Comparison of ENCODE assay signal across 1 cellular context in the genomic region with DNA sequence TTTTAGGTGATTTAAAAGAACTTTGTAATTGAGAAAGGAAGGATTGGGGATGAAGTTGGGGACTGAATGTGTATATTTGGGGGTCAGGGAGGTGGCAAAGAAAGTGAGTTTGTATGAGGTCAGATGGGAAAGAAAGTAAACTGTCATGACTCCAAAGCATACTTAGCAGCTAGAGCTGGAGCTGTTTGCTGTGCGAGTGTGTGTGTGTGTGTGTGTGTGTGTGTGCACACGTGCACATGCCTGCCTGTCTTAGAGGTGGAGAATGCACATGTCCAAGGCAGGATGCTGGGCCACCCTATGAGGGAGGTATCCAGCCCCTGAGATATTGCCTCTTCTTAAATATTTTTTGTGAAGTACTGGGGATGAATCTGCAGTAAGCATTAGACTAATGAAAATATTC.
TF ChIP-seq lines count a peak whose summit lies in the region.

No MANE protein-coding gene starts in this region.

TF ChIP-seq in H1, 55 proteins besides CTCF, POLR2A, EP300 and RAD21:
- TF ChIP-seq SP2 (IDR thresholded peaks at IDR 0.05; ENCODE audit: low read length) (no peak), ZNF274 (IDR thresholded peaks at IDR 0.05; ENCODE audit: borderline replicate concordance, extremely low read depth, low read length) (no peak), POLR2AphosphoS5 (IDR thresholded peaks at IDR 0.05; ENCODE audit: low read depth, low read length) (no peak), BRCA1 (IDR thresholded peaks at IDR 0.05; ENCODE audit: low read depth, low read length) (no peak), CREB1 (IDR thresholded peaks at IDR 0.05) (no peak), EGR1 (IDR thresholded peaks at IDR 0.05; ENCODE audit: borderline replicate concordance, low read depth, low read length) (no peak), SIX5 (IDR thresholded peaks at IDR 0.05; ENCODE audit: low read depth, low read length) (no peak), MAX (IDR thresholded peaks at IDR 0.05) (no peak), KDM5A (IDR thresholded peaks at IDR 0.05; ENCODE audit: low read length) (no peak), RBBP5 (IDR thresholded peaks at IDR 0.05; ENCODE audit: borderline replicate concordance, low read depth, low read length) (no peak), BCL11A (IDR thresholded peaks at IDR 0.05; ENCODE audit: low read depth in 2 of 2, low read length in 2 of 2) (no peak), SUZ12 (IDR thresholded peaks at IDR 0.05; ENCODE audit: low read length) (no peak), NANOG (IDR thresholded peaks at IDR 0.05; ENCODE audit: insufficient read depth, low read depth, low read length, poor library complexity, severe bottlenecking) (no peak), TBP (IDR thresholded peaks at IDR 0.05; ENCODE audit: low read depth, low read length) (no peak)
- TF ChIP-seq, protein P1, sequence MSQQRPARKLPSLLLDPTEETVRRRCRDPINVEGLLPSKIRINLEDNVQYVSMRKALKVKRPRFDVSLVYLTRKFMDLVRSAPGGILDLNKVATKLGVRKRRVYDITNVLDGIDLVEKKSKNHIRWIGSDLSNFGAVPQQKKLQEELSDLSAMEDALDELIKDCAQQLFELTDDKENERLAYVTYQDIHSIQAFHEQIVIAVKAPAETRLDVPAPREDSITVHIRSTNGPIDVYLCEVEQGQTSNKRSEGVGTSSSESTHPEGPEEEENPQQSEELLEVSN (IDR thresholded peaks at IDR 0.05), result no peak
